ENCODE assay signal across 4 cellular contexts in the genomic region with DNA sequence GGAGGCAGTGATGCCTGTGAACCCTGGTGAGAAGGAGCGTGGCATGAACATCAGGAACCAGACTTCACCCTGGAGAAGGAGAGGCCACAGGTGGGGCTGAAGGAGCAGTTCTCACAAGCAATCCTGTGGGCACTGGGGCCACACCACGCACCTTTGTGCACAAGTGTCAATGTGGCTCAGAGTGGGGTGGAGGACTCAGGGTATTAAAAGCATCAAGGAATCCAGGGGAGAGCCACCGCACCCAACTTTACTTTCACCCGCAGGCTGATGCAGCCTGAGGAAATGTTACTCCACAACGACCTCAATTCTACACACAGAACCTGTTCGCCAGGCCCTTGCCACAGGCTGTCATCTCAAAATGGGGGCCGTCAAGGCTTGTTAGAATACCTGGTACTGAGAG.
DNase-seq lines count a peak whose midpoint lies in the region; ATAC-seq and TF ChIP-seq lines count a peak whose summit lies in the region.
"Not testable (repeated sequence)": the region's sequence is repeated elsewhere in the genome, so short reads cannot be mapped to it uniquely, and the experiment has no call there.

No MANE protein-coding gene starts in this region.

- DNase-seq in activated CD8-positive, alpha-beta memory T cell treated with anti-CD3 and anti-CD28 coated beads, Interleukin-2, amount 10 ng/mL, durations not matched to agents 7 days and 5 days: peak; percentile 37
- DNase-seq in right atrium auricular region (ENCODE audit: low spot score): peak; percentile 36
- DNase-seq in osteocyte (ENCODE audit: extremely low spot score, unreplicated experiment): peak; percentile 59
- DNase-seq in upper lobe of right lung: peak; percentile 20

- not testable (repeated sequence) for H3K27ac Mint-ChIP-seq in activated CD8-positive, alpha-beta memory T cell treated with anti-CD3 and anti-CD28 coated beads, Interleukin-2, amount 10 ng/mL, durations not matched to agents 7 days and 5 days; osteocyte (ENCODE audit: unreplicated experiment)

- not testable (repeated sequence) for H3K4me1 ChIP-seq in right atrium auricular region, upper lobe of right lung

- H3K9me3 ChIP-seq in right atrium auricular region, upper lobe of right lung: not testable (repeated sequence)

- not testable (repeated sequence) for H3K36me3 ChIP-seq in right atrium auricular region, upper lobe of right lung

- CTCF ChIA-PET in activated CD8-positive, alpha-beta memory T cell treated with anti-CD3 and anti-CD28 coated beads, Interleukin-2, amount 10 ng/mL, durations not matched to agents 7 days and 5 days (lab: Charles Lee): not testable (repeated sequence)

- not testable (repeated sequence) for H3K27ac ChIP-seq in right atrium auricular region, upper lobe of right lung

- not testable (repeated sequence) for TF ChIP-seq CTCF in right atrium auricular region (IDR thresholded peaks at IDR 0.05); osteocyte (IDR thresholded peaks at IDR 0.05); upper lobe of right lung (IDR thresholded peaks at IDR 0.05)

- not testable (repeated sequence) for H3K27me3 ChIP-seq in right atrium auricular region, upper lobe of right lung

- H3K36me3 Mint-ChIP-seq in activated CD8-positive, alpha-beta memory T cell treated with anti-CD3 and anti-CD28 coated beads, Interleukin-2, amount 10 ng/mL, durations not matched to agents 7 days and 5 days; osteocyte (ENCODE audit: unreplicated experiment): not testable (repeated sequence)

- intact Hi-C loops in upper lobe of right lung (cut with DNase I): not testable (repeated sequence)

- ATAC-seq in activated CD8-positive, alpha-beta memory T cell treated with anti-CD3 and anti-CD28 coated beads, Interleukin-2, amount 10 ng/mL, durations not matched to agents 7 days and 5 days; upper lobe of right lung: not testable (repeated sequence)

- H3K4me3 ChIP-seq in right atrium auricular region, upper lobe of right lung: not testable (repeated sequence)

- not testable (repeated sequence) for H3K9me3 Mint-ChIP-seq in activated CD8-positive, alpha-beta memory T cell treated with anti-CD3 and anti-CD28 coated beads, Interleukin-2, amount 10 ng/mL, durations not matched to agents 7 days and 5 days (ENCODE audit: low read depth); osteocyte (ENCODE audit: unreplicated experiment)

- H3K4me3 Mint-ChIP-seq in activated CD8-positive, alpha-beta memory T cell treated with anti-CD3 and anti-CD28 coated beads, Interleukin-2, amount 10 ng/mL, durations not matched to agents 7 days and 5 days; osteocyte (ENCODE audit: unreplicated experiment): not testable (repeated sequence)

- not testable (repeated sequence) for H3K4me1 Mint-ChIP-seq in activated CD8-positive, alpha-beta memory T cell treated with anti-CD3 and anti-CD28 coated beads, Interleukin-2, amount 10 ng/mL, durations not matched to agents 7 days and 5 days; osteocyte (ENCODE audit: unreplicated experiment)

- H3K27me3 Mint-ChIP-seq in activated CD8-positive, alpha-beta memory T cell treated with anti-CD3 and anti-CD28 coated beads, Interleukin-2, amount 10 ng/mL, durations not matched to agents 7 days and 5 days; osteocyte (ENCODE audit: unreplicated experiment): not testable (repeated sequence)
